In the genomic region with DNA sequence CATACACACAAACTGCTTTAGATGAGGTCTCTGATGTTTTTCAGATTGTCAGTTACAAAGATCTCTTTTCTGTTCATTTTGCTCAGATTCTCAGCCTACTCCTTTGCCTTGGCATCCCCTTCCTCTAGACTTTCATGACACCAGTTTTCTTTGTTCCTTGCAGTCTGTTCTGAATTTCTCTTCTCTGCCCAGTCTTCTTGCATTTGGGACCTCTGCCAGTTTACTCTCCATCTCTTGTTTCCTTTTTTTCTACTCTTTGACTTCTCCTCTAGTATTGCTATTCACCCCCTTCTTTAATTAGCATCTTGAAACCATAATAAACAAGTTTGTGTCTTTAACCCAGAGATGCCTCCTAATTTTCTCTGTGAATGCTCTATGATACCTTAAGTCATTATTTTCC, we compare ENCODE assay signal across 20 cellular contexts. TPM values are rescaled to one million over a fixed set of nuclear protein-coding genes. Genes with fewer than 3 reads are reported as not detected.
"Had no signal": no experiment of that assay in that cellular context is flagged by ENCODE, and none has a peak within 500 bp of the region (broad histone marks: within the 10 kb centered on the region; RNA-seq: fewer than 3 reads in every experiment).

No MANE protein-coding gene starts in this region.

- H3K4me3 Mint-ChIP-seq: immature natural killer cell; memory B cell; naive thymus-derived CD4-positive, alpha-beta T cell; natural killer cell treated with Interleukin-12 subunit alpha and Interleukin-12 subunit beta and Interleukin-15 and Interleukin-18, amount 100 ng/mL, for 72 hours; stimulated activated memory B cell treated with anti-CD40 and anti-IgM and Interleukin-4, amounts not matched to agents 10 μg/mL and 1 μg/mL and 100 μg/mL, for 72 hours; stimulated activated naive CD8-positive, alpha-beta T cell treated with anti-CD3 and anti-CD28 coated beads, Interleukin-15, amount 100 ng/mL, for 72 hours had no signal

- H3K36me3 Mint-ChIP-seq: immature natural killer cell; memory B cell; naive thymus-derived CD4-positive, alpha-beta T cell; natural killer cell treated with Interleukin-12 subunit alpha and Interleukin-12 subunit beta and Interleukin-15 and Interleukin-18, amount 100 ng/mL, for 72 hours; stimulated activated memory B cell treated with anti-CD40 and anti-IgM and Interleukin-4, amounts not matched to agents 10 μg/mL and 1 μg/mL and 100 μg/mL, for 72 hours had no signal

- DNase-seq: hypothalamus; immature natural killer cell; left ventricle myocardium inferior; midbrain; mucosa of descending colon; naive thymus-derived CD4-positive, alpha-beta T cell; nucleus accumbens; pancreas; psoas muscle; right lobe of liver; stimulated activated CD4-positive, alpha-beta T cell treated with anti-CD3 and anti-CD28 coated beads, Interleukin-1b, Interleukin-23, amount 100 ng/mL, for 48 hours; stimulated activated CD4-positive, alpha-beta T cell treated with anti-CD3 and anti-CD28 coated beads, Interleukin-2, amount 100 ng/mL, for 48 hours; stimulated activated CD4-positive, alpha-beta T cell treated with anti-CD3 and anti-CD28 coated beads, Interleukin-4, amount 100 ng/mL, for 4 hours; stimulated activated CD8-positive, alpha-beta memory T cell treated with anti-CD3 and anti-CD28 coated beads, Interleukin-4, amount 100 ng/mL, for 48 hours; stimulated activated naive CD4-positive, alpha-beta T cell treated with Interleukin-2 at 50 U/mL for 16 hours; stimulated activated naive CD8-positive, alpha-beta T cell treated with anti-CD3 and anti-CD28 coated beads, Interleukin-15, amount 100 ng/mL, for 72 hours; upper lobe of left lung had no signal

- H3K9me3 Mint-ChIP-seq: memory B cell; stimulated activated memory B cell treated with anti-CD40 and anti-IgM and Interleukin-4, amounts not matched to agents 10 μg/mL and 1 μg/mL and 100 μg/mL, for 72 hours; stimulated activated naive CD8-positive, alpha-beta T cell treated with anti-CD3 and anti-CD28 coated beads, Interleukin-15, amount 100 ng/mL, for 72 hours had no signal

- H3K4me1 Mint-ChIP-seq: immature natural killer cell; memory B cell; stimulated activated naive CD8-positive, alpha-beta T cell treated with anti-CD3 and anti-CD28 coated beads, Interleukin-15, amount 100 ng/mL, for 72 hours had no signal

- H3K27ac Mint-ChIP-seq: immature natural killer cell; memory B cell; naive thymus-derived CD4-positive, alpha-beta T cell; natural killer cell treated with Interleukin-12 subunit alpha and Interleukin-12 subunit beta and Interleukin-15 and Interleukin-18, amount 100 ng/mL, for 72 hours; stimulated activated memory B cell treated with anti-CD40 and anti-IgM and Interleukin-4, amounts not matched to agents 10 μg/mL and 1 μg/mL and 100 μg/mL, for 72 hours; stimulated activated naive CD8-positive, alpha-beta T cell treated with anti-CD3 and anti-CD28 coated beads, Interleukin-15, amount 100 ng/mL, for 72 hours had no signal

RNA-seq across cellular contexts. Expression of a gene that starts 26.1 kb away (rescaled TPM):
- polyA plus RNA-seq: immature natural killer cell; naive thymus-derived CD4-positive, alpha-beta T cell had no signal
